27 cellular contexts compared by ENCODE assay signal in the genomic region with DNA sequence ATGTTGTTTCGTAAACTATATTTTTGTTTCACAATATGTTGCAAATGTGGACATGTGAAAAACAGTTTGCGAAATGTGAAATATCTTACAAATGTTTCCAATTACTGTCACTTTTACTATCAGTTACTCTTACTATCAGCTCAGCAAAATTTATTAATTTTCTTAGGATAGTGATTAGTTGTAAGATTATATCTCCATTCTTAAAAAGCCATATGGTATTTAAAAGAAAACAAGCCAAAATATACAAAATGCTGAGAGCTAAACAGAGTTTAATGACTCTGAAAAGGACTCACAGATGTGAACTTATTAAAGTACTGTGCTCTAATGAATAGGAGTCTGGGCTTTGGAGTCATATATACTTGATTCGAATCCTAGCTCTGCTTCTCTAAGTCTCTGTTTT.
"Had no signal": no experiment of that assay in that cellular context is flagged by ENCODE, and none has a peak within 500 bp of the region (broad histone marks: within the 10 kb centered on the region; RNA-seq: fewer than 3 reads in every experiment).

No MANE protein-coding gene starts in this region.

- H3K27me3 Mint-ChIP-seq: effector memory CD8-positive, alpha-beta T cell; naive B cell had no signal

- H3K4me2 ChIP-seq: neural progenitor cell, smooth muscle cell had no signal

- H3K4me1 ChIP-seq: gastrocnemius medialis, neural progenitor cell, prostate gland, right atrium auricular region, thyroid gland had no signal

- H3K9ac ChIP-seq: neural progenitor cell had no signal

- H2AFZ ChIP-seq: neural progenitor cell had no signal

- FAIRE-seq: keratinocyte had no signal

- H3K4me3 ChIP-seq: gastrocnemius medialis, lung, mucosa of descending colon, neural progenitor cell, prostate gland, right atrium auricular region, smooth muscle cell, stomach, thyroid gland, vagina had no signal

- H3K36me3 Mint-ChIP-seq: memory B cell; mesothelial cell of epicardium; naive B cell; neural progenitor cell; stimulated activated effector memory CD8-positive, alpha-beta T cell treated with anti-CD3 and anti-CD28 coated beads, Interleukin-12 subunit alpha, Interleukin-12 subunit beta, amount 100 ng/mL, for 72 hours had no signal

- H3K4me1 Mint-ChIP-seq: memory B cell; naive B cell; stimulated activated effector memory CD8-positive, alpha-beta T cell treated with anti-CD3 and anti-CD28 coated beads, Interleukin-12 subunit alpha, Interleukin-12 subunit beta, amount 100 ng/mL, for 72 hours had no signal

- H3K9me3 ChIP-seq: gastrocnemius medialis, mucosa of descending colon, prostate gland, right atrium auricular region, stomach, thyroid gland, vagina had no signal

- H3K36me3 ChIP-seq: gastrocnemius medialis, neural progenitor cell, prostate gland, right atrium auricular region, stomach, thyroid gland, vagina had no signal

- ATAC-seq: effector memory CD8-positive, alpha-beta T cell; esophagus mucosa; gastrocnemius medialis; left lobe of liver; mucosa of descending colon; stimulated activated effector memory CD8-positive, alpha-beta T cell treated with anti-CD3 and anti-CD28 coated beads, Interleukin-12 subunit alpha, Interleukin-12 subunit beta, amount 100 ng/mL, for 72 hours had no signal

- H3K27ac ChIP-seq: epithelial cell of prostate, neural progenitor cell, prostate gland, stomach, thyroid gland had no signal

- H3K27ac Mint-ChIP-seq: effector memory CD8-positive, alpha-beta T cell; memory B cell; mesothelial cell of epicardium; naive B cell; neural progenitor cell; stimulated activated effector memory CD8-positive, alpha-beta T cell treated with anti-CD3 and anti-CD28 coated beads, Interleukin-12 subunit alpha, Interleukin-12 subunit beta, amount 100 ng/mL, for 72 hours had no signal

- DNase-seq: cortex of kidney; effector memory CD8-positive, alpha-beta T cell; gastrocnemius medialis; head of caudate nucleus; mucosa of descending colon; naive B cell; nucleus accumbens; stimulated activated CD4-positive, alpha-beta T cell treated with anti-CD3 and anti-CD28 coated beads, Interleukin-2, amount 100 ng/mL, for 24 hours; stimulated activated CD4-positive, alpha-beta T cell treated with anti-CD3 and anti-CD28 coated beads, Interleukin-4, amount 100 ng/mL, for 24 hours; stimulated activated naive CD4-positive, alpha-beta T cell treated with Interleukin-2 at 50 U/mL for 16 hours; stomach; thyroid gland; trophoblast cell had no signal

- H3K4me3 Mint-ChIP-seq: effector memory CD8-positive, alpha-beta T cell; memory B cell; mesothelial cell of epicardium; naive B cell; nephron; neural progenitor cell; stimulated activated effector memory CD8-positive, alpha-beta T cell treated with anti-CD3 and anti-CD28 coated beads, Interleukin-12 subunit alpha, Interleukin-12 subunit beta, amount 100 ng/mL, for 72 hours had no signal

- H3K27me3 ChIP-seq: gastrocnemius medialis, neural progenitor cell, right atrium auricular region, stomach, thyroid gland, vagina had no signal
